Comparison of ENCODE assay signal across 15 cellular contexts in genomic region chr16:17368511-17368910, GRCh38.
A peak's percentile ranks its signal among the peaks of the same experiment; 100 is the strongest.
DNase-seq lines count a peak whose midpoint lies in the region; ATAC-seq and TF ChIP-seq lines count a peak whose summit lies in the region.
"Had no signal": no experiment of that assay in that cellular context is flagged by ENCODE, and none has a peak within 500 bp of the region (broad histone marks: within the 10 kb centered on the region; RNA-seq: fewer than 3 reads in every experiment).

No MANE protein-coding gene starts in this region.

- H3K9me3 ChIP-seq in SU-DHL-6 (ENCODE audit: insufficient read depth, low read length): no peaks in the 10 kb centered on the region
- H3K9me3 ChIP-seq in thyroid gland: no peaks in the 10 kb centered on the region
- H3K9me3 ChIP-seq: adrenal gland had no signal

- no peak for TF ChIP-seq POLR2A in thyroid gland (IDR thresholded peaks at IDR 0.05)

- WGBS in thyroid gland, 2 donors: 76 to 92% methylated on average over 3 of the region's 3 CpGs

- CTCF ChIA-PET in activated CD4-positive, alpha-beta T cell treated with anti-CD3 and anti-CD28 coated beads for 36 hours (lab: Charles Lee): interaction anchor here (3.3 kb wide), 1 partner anchor 15 kb away, joined by 14 read pairs; no protein-coding TSS in a partner anchor

- H3K4me1 ChIP-seq in thyroid gland: peaks cover 39 to 61% of the 10 kb centered on the region in 2 donors

- H3K4me1 Mint-ChIP-seq in activated CD4-positive, alpha-beta T cell treated with anti-CD3 and anti-CD28 coated beads for 36 hours: peaks cover 88% of the 10 kb centered on the region
- H3K4me1 Mint-ChIP-seq in dendritic cell treated with granulocyte-macrophage colony-stimulating factor and Interleukin-4, amounts not matched to agents 40 ng/mL and 50 ng/mL, for 4 days (ENCODE audit: low read depth): peaks cover 67% of the 10 kb centered on the region
- peaks cover 77% of the 10 kb centered on the region for H3K4me1 Mint-ChIP-seq in stimulated activated memory B cell treated with anti-CD40 and anti-IgM and Interleukin-4, amounts not matched to agents 10 μg/mL and 1 μg/mL and 100 μg/mL, for 72 hours
- peaks cover 40% of the 10 kb centered on the region for H3K4me1 Mint-ChIP-seq in nephron progenitor cell

- H4K20me1 ChIP-seq in SU-DHL-6 (ENCODE audit: low read depth, low read length): no peaks in the 10 kb centered on the region

- peak overlapping the region; percentile 94 for H3K27ac ChIP-seq in SU-DHL-6 (ENCODE audit: low read depth, low read length)
- no peak overlapping the region for H3K27ac ChIP-seq in thyroid gland
- H3K27ac ChIP-seq: epithelial cell of prostate had no signal

- peak overlapping the region; percentile 99 for H3K27ac Mint-ChIP-seq in activated CD4-positive, alpha-beta T cell treated with anti-CD3 and anti-CD28 coated beads for 36 hours
- peak overlapping the region; percentile 92 for H3K27ac Mint-ChIP-seq in dendritic cell treated with granulocyte-macrophage colony-stimulating factor and Interleukin-4, amounts not matched to agents 40 ng/mL and 50 ng/mL, for 4 days
- peak overlapping the region; percentile 97 for H3K27ac Mint-ChIP-seq in stimulated activated memory B cell treated with anti-CD40 and anti-IgM and Interleukin-4, amounts not matched to agents 10 μg/mL and 1 μg/mL and 100 μg/mL, for 72 hours
- H3K27ac Mint-ChIP-seq in nephron progenitor cell: no peak overlapping the region

- H3K4me2 ChIP-seq in SU-DHL-6 (ENCODE audit: low read depth, low read length, poor library complexity, severe bottlenecking): peak overlapping the region; percentile 65

- H3K36me3 Mint-ChIP-seq in activated CD4-positive, alpha-beta T cell treated with anti-CD3 and anti-CD28 coated beads for 36 hours (ENCODE audit: low read depth): no peaks in the 10 kb centered on the region
- no peaks in the 10 kb centered on the region for H3K36me3 Mint-ChIP-seq in dendritic cell treated with granulocyte-macrophage colony-stimulating factor and Interleukin-4, amounts not matched to agents 40 ng/mL and 50 ng/mL, for 4 days (ENCODE audit: low read depth)
- H3K36me3 Mint-ChIP-seq in stimulated activated memory B cell treated with anti-CD40 and anti-IgM and Interleukin-4, amounts not matched to agents 10 μg/mL and 1 μg/mL and 100 μg/mL, for 72 hours: peaks cover 12% of the 10 kb centered on the region
- no peaks in the 10 kb centered on the region for H3K36me3 Mint-ChIP-seq in nephron progenitor cell (ENCODE audit: low read depth)

- H2AFZ ChIP-seq in SU-DHL-6 (ENCODE audit: low read depth, low read length, severe bottlenecking): no peak overlapping the region

- POLR2A ChIA-PET in activated CD4-positive, alpha-beta T cell treated with anti-CD3 and anti-CD28 coated beads for 36 hours (lab: Charles Lee): no interaction called here

- intact Hi-C loops in activated CD4-positive, alpha-beta T cell treated with anti-CD3 and anti-CD28 coated beads for 36 hours (cut with DNase I, micrococcal nuclease): loop anchor here (2.0 to 10.0 kb wide), 5 partner anchors 48 to 344 kb away; partner anchors contain the start of gene XYLT1 (in 1 of the 2)
- intact Hi-C loops in dendritic cell treated with granulocyte-macrophage colony-stimulating factor and Interleukin-4, amounts not matched to agents 40 ng/mL and 50 ng/mL, for 4 days (cut with micrococcal nuclease): no loop called here
- intact Hi-C loops in thyroid gland (cut with DNase I): no loop called here

- H3K9me3 Mint-ChIP-seq in activated CD4-positive, alpha-beta T cell treated with anti-CD3 and anti-CD28 coated beads for 36 hours (ENCODE audit: low read depth): no peaks in the 10 kb centered on the region
- H3K9me3 Mint-ChIP-seq in dendritic cell treated with granulocyte-macrophage colony-stimulating factor and Interleukin-4, amounts not matched to agents 40 ng/mL and 50 ng/mL, for 4 days: no peaks in the 10 kb centered on the region
- H3K9me3 Mint-ChIP-seq in stimulated activated memory B cell treated with anti-CD40 and anti-IgM and Interleukin-4, amounts not matched to agents 10 μg/mL and 1 μg/mL and 100 μg/mL, for 72 hours: peaks cover 2% of the 10 kb centered on the region
- no peaks in the 10 kb centered on the region for H3K9me3 Mint-ChIP-seq in nephron progenitor cell

- ATAC-seq in activated CD4-positive, alpha-beta T cell treated with anti-CD3 and anti-CD28 coated beads for 36 hours: no peak
- ATAC-seq in stimulated activated memory B cell treated with anti-CD40 and anti-IgM and Interleukin-4, amounts not matched to agents 10 μg/mL and 1 μg/mL and 100 μg/mL, for 72 hours: no peak
- ATAC-seq in GM21825 (IDR thresholded peaks at IDR 0.05; ENCODE audit: unreplicated experiment): no peak
- ATAC-seq: left colon had no signal

- H3K4me3 Mint-ChIP-seq in activated CD4-positive, alpha-beta T cell treated with anti-CD3 and anti-CD28 coated beads for 36 hours: peak overlapping the region; percentile 85
- H3K4me3 Mint-ChIP-seq in dendritic cell treated with granulocyte-macrophage colony-stimulating factor and Interleukin-4, amounts not matched to agents 40 ng/mL and 50 ng/mL, for 4 days: no peak overlapping the region
- peak overlapping the region; percentile 75 for H3K4me3 Mint-ChIP-seq in stimulated activated memory B cell treated with anti-CD40 and anti-IgM and Interleukin-4, amounts not matched to agents 10 μg/mL and 1 μg/mL and 100 μg/mL, for 72 hours
- H3K4me3 Mint-ChIP-seq in nephron progenitor cell: no peak overlapping the region

- no peaks in the 10 kb centered on the region for H3K36me3 ChIP-seq in SU-DHL-6 (ENCODE audit: low read length)
- H3K36me3 ChIP-seq in thyroid gland: no peaks in the 10 kb centered on the region
- H3K36me3 ChIP-seq: adrenal gland had no signal

- DNase-seq in activated CD4-positive, alpha-beta T cell treated with anti-CD3 and anti-CD28 coated beads for 36 hours: no peak
- no peak for DNase-seq in activated CD4-positive, alpha-beta T cell treated with anti-CD3 and anti-CD28 coated beads for 1 hour
- DNase-seq in thyroid gland: no peak
- no peak for DNase-seq in nephron progenitor cell
- DNase-seq: Calu3; HCEC 1CT; left colon; stimulated activated CD4-positive, alpha-beta T cell treated with anti-CD3 and anti-CD28 coated beads, Interleukin-4, amount 100 ng/mL, for 4 hours; SW 1271 had no signal

- H3K4me3 ChIP-seq in SU-DHL-6 (ENCODE audit: insufficient read depth, low read length, poor library complexity, severe bottlenecking): peak overlapping the region; percentile 3
- no peak overlapping the region for H3K4me3 ChIP-seq in thyroid gland (replicated peaks in 1 of 3)
- H3K4me3 ChIP-seq: adrenal gland had no signal

- H3K9me2 ChIP-seq in SU-DHL-6 (replicated peaks; ENCODE audit: insufficient read depth, low read length): no peaks in the 10 kb centered on the region

- peak overlapping the region; percentile 43 for H3K9ac ChIP-seq in SU-DHL-6 (ENCODE audit: low read length)

- H3K27me3 ChIP-seq in SU-DHL-6 (ENCODE audit: low read length) (no peaks in the 10 kb centered on the region), thyroid gland (no peaks in the 10 kb centered on the region)
- H3K27me3 ChIP-seq: adrenal gland had no signal

- no peaks in the 10 kb centered on the region for H3K27me3 Mint-ChIP-seq in activated CD4-positive, alpha-beta T cell treated with anti-CD3 and anti-CD28 coated beads for 36 hours
- no peaks in the 10 kb centered on the region for H3K27me3 Mint-ChIP-seq in dendritic cell treated with granulocyte-macrophage colony-stimulating factor and Interleukin-4, amounts not matched to agents 40 ng/mL and 50 ng/mL, for 4 days
- H3K27me3 Mint-ChIP-seq in stimulated activated memory B cell treated with anti-CD40 and anti-IgM and Interleukin-4, amounts not matched to agents 10 μg/mL and 1 μg/mL and 100 μg/mL, for 72 hours: no peaks in the 10 kb centered on the region
- H3K27me3 Mint-ChIP-seq in nephron progenitor cell (ENCODE audit: low read depth, poor library complexity): peaks cover 35% of the 10 kb centered on the region

- H3K79me2 ChIP-seq in SU-DHL-6 (ENCODE audit: insufficient read depth, low read length): peaks cover 21% of the 10 kb centered on the region

- no peak for TF ChIP-seq CTCF in SU-DHL-6 (IDR thresholded peaks at IDR 0.05; ENCODE audit: insufficient read depth, low read length, poor library complexity, severe bottlenecking)
- no peak for TF ChIP-seq CTCF in thyroid gland (IDR thresholded peaks at IDR 0.05)
- no peak for TF ChIP-seq CTCF in nephron progenitor cell (IDR thresholded peaks at IDR 0.05)

- H3F3A ChIP-seq in SU-DHL-6 (ENCODE audit: insufficient read depth): peaks cover 35% of the 10 kb centered on the region

Comparison
In these comparisons a context has a peak if more than half of its experiments do, and no peak if none do; other contexts are left out.
1. H3K4me3 Mint-ChIP-seq: peak in activated CD4-positive, alpha-beta T cell treated with anti-CD3 and anti-CD28 coated beads for 36 hours (single experiment) and stimulated activated memory B cell treated with anti-CD40 and anti-IgM and Interleukin-4, amounts not matched to agents 10 μg/mL and 1 μg/mL and 100 μg/mL, for 72 hours (single experiment); none in dendritic cell treated with granulocyte-macrophage colony-stimulating factor and Interleukin-4, amounts not matched to agents 40 ng/mL and 50 ng/mL, for 4 days (single experiment) and nephron progenitor cell (single experiment).
2. intact Hi-C loops: an anchor here in activated CD4-positive, alpha-beta T cell treated with anti-CD3 and anti-CD28 coated beads for 36 hours (2.0 to 10.0 kb wide); none called in dendritic cell treated with granulocyte-macrophage colony-stimulating factor and Interleukin-4, amounts not matched to agents 40 ng/mL and 50 ng/mL, for 4 days and thyroid gland.